11 cellular contexts compared by ENCODE assay signal in genomic region chr6:154931741-154932424, GRCh38.
DNase-seq lines count a peak whose midpoint lies in the region; ATAC-seq and TF ChIP-seq lines count a peak whose summit lies in the region.
"Had no signal": no experiment of that assay in that cellular context is flagged by ENCODE, and none has a peak within 500 bp of the region (broad histone marks: within the 10 kb centered on the region; RNA-seq: fewer than 3 reads in every experiment).

No MANE protein-coding gene starts in this region.

- no peaks in the 10 kb centered on the region for H3K36me3 ChIP-seq in BJ (ENCODE audit: control insufficient read depth, insufficient read depth, low read length)

- H3K4me1 Mint-ChIP-seq in activated T-helper 17 cell treated with anti-CD3 and anti-CD28 coated beads, Interleukin-2, amount 50 U/mL, for 72 hours: peaks cover 5% of the 10 kb centered on the region

- TF ChIP-seq CTCF in BJ (IDR thresholded peaks at IDR 0.05; ENCODE audit: insufficient read depth, low read depth, low read length): no peak

- H3K36me3 Mint-ChIP-seq in activated T-helper 17 cell treated with anti-CD3 and anti-CD28 coated beads, Interleukin-2, amount 50 U/mL, for 72 hours (ENCODE audit: low read depth): no peaks in the 10 kb centered on the region

- peak; percentile 35 for DNase-seq in BJ (ENCODE audit: low read depth)
- peak; percentile 56 to 76 for DNase-seq in Kasumi-1 (lab: John Stamatoyannopoulos, UW)
- peak; percentile 81 for DNase-seq in iris pigment epithelial cell (ENCODE audit: low read depth)
- DNase-seq in KG1 (lab: John Stamatoyannopoulos, UW): no peak
- no peak for DNase-seq in GDM1 (lab: John Stamatoyannopoulos, UW)
- DNase-seq: body of pancreas; naive thymus-derived CD4-positive, alpha-beta T cell; NCI-H1092 treated with DMSO at 0.1 percent for 48 hours had no signal

- H3K27ac Mint-ChIP-seq in activated T-helper 17 cell treated with anti-CD3 and anti-CD28 coated beads, Interleukin-2, amount 50 U/mL, for 72 hours: peak overlapping the region; percentile 47
- H3K27ac Mint-ChIP-seq: naive thymus-derived CD4-positive, alpha-beta T cell had no signal

- H3K27me3 ChIP-seq in BJ (ENCODE audit: control insufficient read depth, insufficient read depth, low read length): no peaks in the 10 kb centered on the region
- H3K27me3 ChIP-seq: body of pancreas had no signal

- CTCF ChIA-PET in BJ (lab: Yijun Ruan, JAX): interaction anchor here (1.0 to 10.8 kb wide), 7 partner anchors 27 to 317 kb away, joined by 3 to 161 read pairs (median 3); no protein-coding TSS in a partner anchor

- no peaks in the 10 kb centered on the region for H3K9me3 Mint-ChIP-seq in activated T-helper 17 cell treated with anti-CD3 and anti-CD28 coated beads, Interleukin-2, amount 50 U/mL, for 72 hours

- no peak overlapping the region for H3K4me3 Mint-ChIP-seq in activated T-helper 17 cell treated with anti-CD3 and anti-CD28 coated beads, Interleukin-2, amount 50 U/mL, for 72 hours
- H3K4me3 Mint-ChIP-seq: naive thymus-derived CD4-positive, alpha-beta T cell had no signal

- H3K4me3 ChIP-seq in BJ (ENCODE audit: low read depth, low read length): no peak overlapping the region
- H3K4me3 ChIP-seq: body of pancreas had no signal

- ATAC-seq in activated T-helper 17 cell treated with anti-CD3 and anti-CD28 coated beads, Interleukin-2, amount 50 U/mL, for 72 hours (replicated peaks): no peak
- ATAC-seq in HG02642 (IDR thresholded peaks at IDR 0.05; ENCODE audit: poor library complexity, unreplicated experiment): no peak
- ATAC-seq in esophagus mucosa: no peak
- ATAC-seq: body of pancreas; naive thymus-derived CD4-positive, alpha-beta T cell had no signal

- no peaks in the 10 kb centered on the region for H3K27me3 Mint-ChIP-seq in activated T-helper 17 cell treated with anti-CD3 and anti-CD28 coated beads, Interleukin-2, amount 50 U/mL, for 72 hours
- H3K27me3 Mint-ChIP-seq: naive thymus-derived CD4-positive, alpha-beta T cell had no signal

- POLR2A ChIA-PET in BJ (lab: Charles Lee): interaction anchor here (0.7 kb wide), 1 partner anchor 270 kb away, joined by 8 read pairs; no protein-coding TSS in a partner anchor

Comparison
In these comparisons a context has a peak if more than half of its experiments do, and no peak if none do; other contexts are left out.
1. DNase-seq: peak in BJ (single experiment), Kasumi-1 (2 of 2) and iris pigment epithelial cell (single experiment); none in KG1 (single experiment) and GDM1 (single experiment).